ENCODE assay signal across 8 cellular contexts in the genomic region with DNA sequence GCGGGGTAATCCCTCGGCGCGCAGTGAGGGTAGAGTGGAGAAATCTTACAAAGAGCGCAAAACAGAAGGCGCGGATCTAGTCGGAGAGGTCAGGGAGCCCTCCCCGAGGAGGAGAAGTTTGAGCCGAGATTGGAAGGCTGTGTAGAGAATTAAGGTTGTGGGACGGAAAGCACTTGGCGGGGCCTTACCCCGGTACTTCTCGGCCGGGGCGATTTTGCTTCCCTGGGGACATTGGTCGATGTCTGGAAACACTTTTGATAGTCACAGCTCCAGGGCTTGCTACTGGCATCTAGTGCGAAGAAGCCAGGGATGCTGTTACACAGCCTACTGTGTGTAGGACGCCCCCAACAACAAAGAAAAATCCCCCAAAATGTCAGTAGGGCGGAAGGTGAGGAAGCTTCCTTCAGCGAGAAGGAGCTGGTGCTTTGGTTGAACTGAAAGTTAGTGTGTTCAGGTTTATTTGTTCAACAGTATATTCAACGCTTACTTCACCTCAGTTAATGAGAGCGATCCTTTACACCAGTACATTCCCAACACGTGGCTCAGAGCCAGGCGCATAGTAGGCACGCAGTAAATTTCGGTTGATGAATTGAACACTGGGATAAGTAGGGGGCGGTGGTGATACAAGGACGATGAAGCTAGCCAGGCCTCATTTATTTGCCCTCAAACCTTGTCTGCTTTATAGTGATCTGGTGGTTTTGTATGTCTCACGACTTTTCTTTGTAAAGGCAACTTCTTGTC. TPM values are rescaled to one million over a fixed set of nuclear protein-coding genes. Genes with fewer than 3 reads are reported as not detected.
DNase-seq lines count a peak whose midpoint lies in the region; ATAC-seq and TF ChIP-seq lines count a peak whose summit lies in the region.

No MANE protein-coding gene starts in this region.

- peak overlapping the region; percentile 73 to 87 for H3K4me3 ChIP-seq in ascending aorta

- H3K4me1 Mint-ChIP-seq in CD14-positive monocyte (peaks cover 32% of the 10 kb centered on the region), immature natural killer cell (peaks cover 25 to 32% of the 10 kb centered on the region in 2 donors)

- H3K27ac Mint-ChIP-seq in CD14-positive monocyte = peak overlapping the region; percentile 91 to 97 (median 96)
- peak overlapping the region; percentile 92 to 98 (median 96) for H3K27ac Mint-ChIP-seq in immature natural killer cell

- TF ChIP-seq CTCF in CD14-positive monocyte (IDR thresholded peaks at IDR 0.05) (no peak), ascending aorta (IDR thresholded peaks at IDR 0.05) (no peak)

- H3K27me3 ChIP-seq in ascending aorta = no peaks in the 10 kb centered on the region

- H3K36me3 ChIP-seq in ascending aorta = no peaks in the 10 kb centered on the region

- H3K4me3 Mint-ChIP-seq in CD14-positive monocyte = peak overlapping the region; percentile 99
- H3K4me3 Mint-ChIP-seq in immature natural killer cell = peak overlapping the region; percentile 97 to 100 (median 99)

- peak overlapping the region; percentile 76 to 84 for H3K27ac ChIP-seq in ascending aorta

- peak; percentile 2 for ATAC-seq in GM19035 (IDR thresholded peaks at IDR 0.05; ENCODE audit: unreplicated experiment)

- intact Hi-C loops in CD14-positive monocyte (cut with micrococcal nuclease) (loop anchor here in 1 of 2 donors (2.0 to 5.0 kb wide), 2 partner anchors 40 to 68 kb away; a partner anchor contains a TSS), ascending aorta (cut with DNase I) (loop anchor here (1.0 to 10.0 kb wide), 6 partner anchors 50 to 330 kb away; a partner anchor contains a TSS)

- no peaks in the 10 kb centered on the region for H3K4me1 ChIP-seq in ascending aorta

- H3K9me3 ChIP-seq in ascending aorta = no peaks in the 10 kb centered on the region

- DNase-seq in CD14-positive monocyte (ENCODE audit: low spot score) = no peak
- peak; percentile 60 for DNase-seq in NAMALWA (ENCODE audit: low spot score)
- DNase-seq in ascending aorta (ENCODE audit: low spot score in 2 of 2) = peak in 1 of 2 donors; percentile 64
- DNase-seq in immature natural killer cell = peak; percentile 11 to 21 (median 12)
- peak; percentile 13 to 14 for DNase-seq in stimulated activated CD4-positive, alpha-beta T cell treated with anti-CD3 and anti-CD28 coated beads, Interleukin-2, amount 100 ng/mL, for 48 hours
- DNase-seq in epidermal melanocyte (ENCODE audit: insufficient read length, low spot score) = no peak
- no peak for DNase-seq in NCI-H1417 treated with DMSO at 0.1 percent for 48 hours (lab: John Stamatoyannopoulos, UW)

- H3K36me3 Mint-ChIP-seq in CD14-positive monocyte = peaks cover 3 to 4% of the 10 kb centered on the region in 2 donors
- no peaks in the 10 kb centered on the region for H3K36me3 Mint-ChIP-seq in immature natural killer cell

- peaks cover 0 to 7% (median 6%) of the 10 kb centered on the region in 7 donors for H3K9me3 Mint-ChIP-seq in CD14-positive monocyte
- H3K9me3 Mint-ChIP-seq in immature natural killer cell = no peaks in the 10 kb centered on the region

- H3K27me3 Mint-ChIP-seq in CD14-positive monocyte (ENCODE audit: low read depth in 3 of 3) = peaks cover 0 to 2% (median 2%) of the 10 kb centered on the region in 3 donors
- peaks cover 3 to 7% (median 4%) of the 10 kb centered on the region in 3 donors for H3K27me3 Mint-ChIP-seq in immature natural killer cell (ENCODE audit: low read depth in 3 of 3)

RNA-seq across cellular contexts. Expression of a gene that starts 0.8 kb away (rescaled TPM):
- polyA plus RNA-seq in CD14-positive monocyte (10 to 100 TPM in 1 of 2 donors, 1 to 10 TPM in 1; 8.2 to 10.9 TPM), immature natural killer cell (1 to 10 TPM; 4.0 to 6.9 (median 5.4) TPM)
- total RNA-seq in ascending aorta = 5.0 TPM

RNA-seq across cellular contexts. Expression of a gene that starts 44.4 kb away (rescaled TPM):
- not detected for polyA plus RNA-seq in CD14-positive monocyte
- not detected for total RNA-seq in ascending aorta
- not detected for polyA plus RNA-seq in immature natural killer cell

RNA-seq across cellular contexts. Expression of a gene that starts 45.1 kb away (rescaled TPM):
- polyA plus RNA-seq in CD14-positive monocyte = 1,000 to 10,000 TPM; 1,706 to 1,744 TPM
- 228 TPM for total RNA-seq in ascending aorta
- 1,000 to 10,000 TPM; 1,203 to 2,040 (median 1,333) TPM for polyA plus RNA-seq in immature natural killer cell

RNA-seq across cellular contexts. Expression of a gene that starts 57.5 kb away (rescaled TPM):
- polyA plus RNA-seq in CD14-positive monocyte (not detected), immature natural killer cell (not detected)
- not detected for total RNA-seq in ascending aorta

Comparison
In these comparisons a context has a peak if more than half of its experiments do, and no peak if none do; other contexts are left out.
1. DNase-seq: peak in NAMALWA (single experiment), immature natural killer cell (3 of 3) and stimulated activated CD4-positive, alpha-beta T cell treated with anti-CD3 and anti-CD28 coated beads, Interleukin-2, amount 100 ng/mL, for 48 hours (2 of 2); none in CD14-positive monocyte (single experiment), epidermal melanocyte (single experiment) and NCI-H1417 treated with DMSO at 0.1 percent for 48 hours (single experiment).